In the genomic region with DNA sequence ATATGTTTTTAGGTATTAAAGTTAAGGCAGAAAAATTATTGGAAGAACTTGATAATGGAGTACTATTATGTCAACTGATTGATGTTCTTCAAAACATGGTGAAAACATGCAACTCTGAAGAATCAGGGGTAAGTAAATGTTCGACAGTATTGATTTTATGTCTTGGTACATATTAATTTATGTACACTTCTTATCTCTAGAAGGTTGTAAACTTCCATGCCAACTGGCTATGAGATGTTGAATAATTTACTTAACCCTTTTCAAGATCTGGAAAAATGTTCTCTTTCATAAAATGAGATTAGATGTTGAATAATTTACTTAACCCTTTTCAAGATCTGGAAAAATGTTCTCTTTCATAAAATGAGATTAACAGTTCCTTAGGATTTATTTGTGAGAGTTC, we compare ENCODE assay signal across 24 cellular contexts. TPM values are rescaled to one million over a fixed set of nuclear protein-coding genes. Genes with fewer than 3 reads are reported as not detected.
"Had no signal": no experiment of that assay in that cellular context is flagged by ENCODE, and none has a peak within 500 bp of the region (broad histone marks: within the 10 kb centered on the region; RNA-seq: fewer than 3 reads in every experiment).

No MANE protein-coding gene starts in this region.

- H3K4me3 ChIP-seq: esophagus squamous epithelium, left lung, psoas muscle, sigmoid colon, spleen, transverse colon, upper lobe of right lung, uterus had no signal

- H3K27me3 ChIP-seq: esophagus squamous epithelium, left lung, sigmoid colon, spleen, transverse colon, upper lobe of right lung, uterus had no signal

- H3K9me3 ChIP-seq: esophagus squamous epithelium, left lung, psoas muscle, sigmoid colon, spleen, transverse colon, upper lobe of right lung, uterus had no signal

- H3K27ac ChIP-seq: esophagus squamous epithelium, left lung, psoas muscle, sigmoid colon, spleen, transverse colon, upper lobe of right lung, uterus had no signal

- ATAC-seq: effector memory CD8-positive, alpha-beta T cell; left lung; naive thymus-derived CD8-positive, alpha-beta T cell; psoas muscle; right cardiac atrium; stimulated activated naive B cell treated with anti-CD40 and anti-IgM and Interleukin-4, amounts not matched to agents 10 μg/mL and 1 μg/mL and 100 μg/mL, for 72 hours; upper lobe of right lung had no signal

- H3K36me3 ChIP-seq: esophagus squamous epithelium, left lung, sigmoid colon, spleen, upper lobe of right lung, uterus had no signal

- H3K4me1 ChIP-seq: esophagus squamous epithelium, left lung, psoas muscle, sigmoid colon, spleen, upper lobe of right lung, uterus had no signal

- FAIRE-seq: endometrium, keratinocyte had no signal

- DNase-seq: cortex of kidney; effector memory CD8-positive, alpha-beta T cell; erythroblast; esophagus squamous epithelium; foreskin melanocyte; hypothalamus; immature natural killer cell; left lung; mesendoderm; midbrain; naive thymus-derived CD8-positive, alpha-beta T cell; nephron progenitor cell; nucleus accumbens; posterior cingulate gyrus; psoas muscle; right cardiac atrium; sigmoid colon; spleen; stimulated activated naive B cell treated with anti-CD40 and anti-IgM and Interleukin-4, amounts not matched to agents 10 μg/mL and 1 μg/mL and 100 μg/mL, for 72 hours; transverse colon; upper lobe of right lung; uterus had no signal

RNA-seq across cellular contexts. Expression of gene GAS2L3, which starts 28.1 kb away (rescaled TPM):
- total RNA-seq: naive thymus-derived CD8-positive, alpha-beta T cell had no signal
- polyA plus RNA-seq: naive thymus-derived CD8-positive, alpha-beta T cell had no signal
